In the genomic region with DNA sequence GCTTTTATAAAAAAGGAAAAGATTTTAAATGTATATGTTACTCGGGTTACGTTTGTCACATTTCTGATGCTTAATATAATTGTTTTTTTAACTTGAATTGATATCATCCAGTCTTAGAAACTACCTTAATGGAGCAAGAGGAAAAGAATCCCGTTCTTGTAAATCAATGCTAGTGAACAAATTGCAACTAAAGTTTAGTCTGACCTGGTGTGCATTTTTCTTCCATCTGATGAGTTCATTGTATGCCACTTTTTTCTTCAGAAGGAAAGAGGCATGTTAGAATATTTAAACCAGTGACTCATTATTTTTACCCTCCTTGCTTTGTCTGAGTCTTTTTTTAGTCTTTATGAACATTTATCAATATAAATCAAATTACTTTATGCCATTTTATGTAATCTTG, we compare ENCODE assay signal across 8 cellular contexts. TPM values are rescaled to one million over a fixed set of nuclear protein-coding genes. Genes with fewer than 3 reads are reported as not detected.
DNase-seq lines count a peak whose midpoint lies in the region; ATAC-seq, FAIRE-seq and TF ChIP-seq lines count a peak whose summit lies in the region.

No MANE protein-coding gene starts in this region.

- DNase-seq in activated naive CD4-positive, alpha-beta T cell treated with anti-CD3 and anti-CD28 coated beads for 36 hours = no peak
- no peak for DNase-seq in activated naive CD4-positive, alpha-beta T cell treated with anti-CD3 and anti-CD28 coated beads, Interleukin-2, amount 50 U/mL, for 16 hours
- no peak for DNase-seq in ascending aorta (ENCODE audit: low spot score in 2 of 2)
- no peak for DNase-seq in HepG2 (ENCODE audit: low spot score)
- DNase-seq in transverse colon = no peak
- DNase-seq in T1000 (lab: John Stamatoyannopoulos, UW) = no peak
- no peak for DNase-seq in HK-2 (ENCODE audit: unreplicated experiment)

- H3K4me1 Mint-ChIP-seq in activated naive CD4-positive, alpha-beta T cell treated with anti-CD3 and anti-CD28 coated beads for 36 hours (ENCODE audit: low read depth) = peaks cover 48% of the 10 kb centered on the region

- no peaks in the 10 kb centered on the region for H3K9me3 Mint-ChIP-seq in activated naive CD4-positive, alpha-beta T cell treated with anti-CD3 and anti-CD28 coated beads for 36 hours

- peak overlapping the region; percentile 88 for H3K9ac ChIP-seq in HepG2 (ENCODE audit: insufficient read depth, low read depth, low read length)

- H3K9me3 ChIP-seq in ascending aorta (no peaks in the 10 kb centered on the region), HepG2 (ENCODE audit: low read length) (no peaks in the 10 kb centered on the region), transverse colon (no peaks in the 10 kb centered on the region)

- TF ChIP-seq POLR2A in HepG2 (IDR thresholded peaks at IDR 0.05; ENCODE audit: insufficient read depth in 1 of 2, low read depth in 2 of 2, low read length in 2 of 2) (no peak), transverse colon (IDR thresholded peaks at IDR 0.05) (no peak)

- H3K27me3 ChIP-seq in ascending aorta (no peaks in the 10 kb centered on the region), HepG2 (ENCODE audit: control insufficient read depth in 1 of 2, insufficient read depth in 2 of 2, low read length in 2 of 2) (no peaks in the 10 kb centered on the region; a peak in 1 of 5 replicates), transverse colon (no peaks in the 10 kb centered on the region)

- WGBS in HepG2 (ENCODE audit: low lambda C conversion rate) = under 1% methylated on average over 3 of the region's 3 CpGs
- 12 to 21% methylated on average over 3 of the region's 3 CpGs for whole genome bisulfite sequencing in transverse colon (ENCODE audit: low coverage in 1 of 2), 2 donors

- H3K27me3 Mint-ChIP-seq in activated naive CD4-positive, alpha-beta T cell treated with anti-CD3 and anti-CD28 coated beads for 36 hours (ENCODE audit: low read depth) = no peaks in the 10 kb centered on the region

- no peak overlapping the region for H2AFZ ChIP-seq in HepG2 (ENCODE audit: low read length)

- peaks cover 1 to 3% of the 10 kb centered on the region in 2 donors for H3K36me3 ChIP-seq in ascending aorta
- H3K36me3 ChIP-seq in HepG2 (replicated peaks in 1 of 2; ENCODE audit: control insufficient read depth in 1 of 2, insufficient read depth in 2 of 2, low read length in 2 of 2) = peaks cover 0 to under 1% of the 10 kb centered on the region in 2 experiments; a peak in 2 of 5 replicates
- peaks cover 0 to 2% (median under 1%) of the 10 kb centered on the region in 4 donors for H3K36me3 ChIP-seq in transverse colon

- H3K79me2 ChIP-seq in HepG2 (ENCODE audit: insufficient read depth, low read length) = peaks cover 56% of the 10 kb centered on the region

- no peak for ATAC-seq in HepG2
- ATAC-seq in GM21529 (IDR thresholded peaks at IDR 0.05; ENCODE audit: unreplicated experiment) = no peak

- no TSS peak for BruUV-seq in HepG2 (replicated peaks; lab: Mats Ljungman, UMichigan)

- CTCF ChIA-PET in activated naive CD4-positive, alpha-beta T cell treated with anti-CD3 and anti-CD28 coated beads for 36 hours (lab: Charles Lee) = interaction anchor here (2.3 to 11.0 kb wide), 2 partner anchors 12 to 178 kb away, joined by 9 to 244 read pairs; no protein-coding TSS in a partner anchor
- CTCF ChIA-PET in HepG2 (lab: Yijun Ruan, JAX; ENCODE audit: low intra/inter-chr PET ratio, low total read pairs) = no interaction called here

- H3K4me3 ChIP-seq in ascending aorta = peak overlapping the region; percentile 74
- peak overlapping the region; percentile 74 to 96 (median 77) for H3K4me3 ChIP-seq in HepG2 (replicated peaks in 1 of 3; ENCODE audit: insufficient read depth in 1 of 3, low read depth in 2 of 3, low read length in 3 of 3)
- peak overlapping the region; percentile 40 to 75 (median 50) for H3K4me3 ChIP-seq in transverse colon

- peak overlapping the region; percentile 40 for H3K4me3 Mint-ChIP-seq in activated naive CD4-positive, alpha-beta T cell treated with anti-CD3 and anti-CD28 coated beads for 36 hours

- TF ChIP-seq RAD21 in HepG2 (CRISPR knock-in tag; IDR thresholded peaks at IDR 0.05) = no peak

- no peaks in the 10 kb centered on the region for H3K36me3 Mint-ChIP-seq in activated naive CD4-positive, alpha-beta T cell treated with anti-CD3 and anti-CD28 coated beads for 36 hours (ENCODE audit: low read depth)

- no peak for FAIRE-seq in HepG2 (lab: Jason Lieb, UNC)

- TF ChIP-seq CTCF in ascending aorta (IDR thresholded peaks at IDR 0.05) (no peak), HepG2 (CRISPR knock-in tag; IDR thresholded peaks at IDR 0.05) (no peak), transverse colon (IDR thresholded peaks at IDR 0.05) (no peak)

- POLR2A ChIA-PET in HepG2 (lab: Yijun Ruan, JAX) = interaction anchor here (0.9 to 3.3 kb wide), 24 partner anchors 13 to 632 kb away, joined by 3 to 73 read pairs (median 8); partner anchors contain the start of genes ANKRD16, FBH1 and GDI2

- peaks cover 11% of the 10 kb centered on the region for H4K20me1 ChIP-seq in HepG2 (ENCODE audit: insufficient read depth, low read length)

- H3K4me2 ChIP-seq in HepG2 (ENCODE audit: low read depth, low read length) = peak overlapping the region; percentile 90

- intact Hi-C loops in activated naive CD4-positive, alpha-beta T cell treated with anti-CD3 and anti-CD28 coated beads for 36 hours (cut with micrococcal nuclease) = loop anchor here (1.0 to 10.0 kb wide), 8 partner anchors 106 to 640 kb away; partner anchors contain the start of genes GDI2, RBM17 and TASOR2
- intact Hi-C loops in ascending aorta (cut with DNase I) (loop anchor here (2.0 to 10.0 kb wide), 5 partner anchors 35 to 368 kb away; partner anchors contain the start of genes GDI2, NET1 and TASOR2), HepG2 (cut with micrococcal nuclease; ENCODE audit: unreplicated experiment) (loop anchor here (10.0 kb wide), 1 partner anchor 68 kb away; no protein-coding TSS in a partner anchor), transverse colon (cut with DNase I; ENCODE audit: low total_unique reads) (loop anchor here (10.0 kb wide), 1 partner anchor 428 kb away; no protein-coding TSS in a partner anchor)

- H3K27ac ChIP-seq in ascending aorta (peak overlapping the region; percentile 71 to 78), HepG2 (ENCODE audit: extremely low read length, insufficient read depth, low read length) (peak overlapping the region; percentile 71), transverse colon (peak overlapping the region; percentile 84 to 94 (median 90))

- TF ChIP-seq EP300 in HepG2 (IDR thresholded peaks at IDR 0.05; ENCODE audit: low read depth in 2 of 2, low read length in 2 of 2) (no peak), HepG2 (CRISPR knock-in tag; IDR thresholded peaks at IDR 0.05; ENCODE audit: borderline replicate concordance) (no peak), transverse colon (IDR thresholded peaks at IDR 0.05; ENCODE audit: low read depth) (no peak)

- in situ Hi-C loops in HepG2 (cut with HindIII; ENCODE audit: extremely low pct_ligation_motif_present, low pct_unique_long_range_greater_than_20kb) (no loop called here), transverse colon (cut with MboI; ENCODE audit: low pct_ligation_motif_present in 1 of 4, low pct_unique_long_range_greater_than_20kb in 1 of 4, low sequenced_read_pairs in 3 of 4) (loop anchor here in 3 of 4 donors (10.0 to 25.0 kb wide), 2 partner anchors 178 to 415 kb away; no protein-coding TSS in a partner anchor)

- H3K4me1 ChIP-seq in ascending aorta (peaks cover 0 to 14% of the 10 kb centered on the region in 2 donors), HepG2 (ENCODE audit: insufficient read depth, low read length) (peaks cover 18% of the 10 kb centered on the region), transverse colon (peaks cover 14 to 60% (median 52%) of the 10 kb centered on the region in 4 donors)

- H3K27ac Mint-ChIP-seq in activated naive CD4-positive, alpha-beta T cell treated with anti-CD3 and anti-CD28 coated beads for 36 hours = no peak overlapping the region

RNA-seq across cellular contexts. Expression of gene NET1, which starts 34.7 kb away (rescaled TPM):
- 10 to 100 TPM; 20.8 to 21.3 TPM for total RNA-seq in activated naive CD4-positive, alpha-beta T cell treated with anti-CD3 and anti-CD28 coated beads for 36 hours
- total RNA-seq in ascending aorta (95.9 TPM), HepG2 (2016; rRNA removed; fragmentation: Illumina TruSeq; extraction: Trizol) (65.8 and 115 TPM in 2 replicates), transverse colon (100 to 1,000 TPM in 3 of 4 donors, 10 to 100 TPM in 1; 90.0 to 311 (median 289) TPM)
- total RNA-seq in HepG2 (2016; cell fraction: cytosol; rRNA removed; fragmentation: Illumina TruSeq; extraction: Trizol; ENCODE audit: low read depth) = 13.3 and 15.2 TPM in 2 replicates
- total RNA-seq in HepG2 (2016; cell fraction: insoluble cytoplasmic fraction; rRNA removed; fragmentation: Illumina TruSeq; extraction: Trizol) = 67.1 and 111 TPM in 2 replicates
- total RNA-seq in HepG2 (2016; cell fraction: membrane; rRNA removed; fragmentation: Illumina TruSeq; extraction: Trizol) = 50.6 and 52.2 TPM in 2 replicates
- 56.7 and 60.2 TPM in 2 replicates for total RNA-seq in HepG2 (2016; cell fraction: nucleus; rRNA removed; fragmentation: Illumina TruSeq; extraction: Trizol)
- 37.8 and 48.1 TPM in 2 replicates for polyA plus RNA-seq in HepG2 (2011; rRNA removed)
- polyA plus RNA-seq in HepG2 (2011; cell fraction: cytosol; rRNA removed) = 26.5 and 28.7 TPM in 2 replicates
- polyA plus RNA-seq in HepG2 (2011; cell fraction: nucleus; rRNA removed) = 19.8 and 22.7 TPM in 2 replicates
- 43.1 and 50.0 TPM in 2 replicates for polyA plus RNA-seq in HepG2 (2012)
- 5.0 and 5.8 TPM in 2 replicates for polyA plus RNA-seq in HepG2 (2016; cell fraction: cytosol; fragmentation: Illumina TruSeq; extraction: Trizol; ENCODE audit: low read depth)
- polyA plus RNA-seq in HepG2 (2016; cell fraction: insoluble cytoplasmic fraction; fragmentation: Illumina TruSeq; extraction: Trizol; ENCODE audit: low read depth) = 98.1 and 103 TPM in 2 replicates
- polyA plus RNA-seq in HepG2 (2016; cell fraction: membrane; fragmentation: Illumina TruSeq; extraction: Trizol; ENCODE audit: low read depth) = 21.4 and 21.5 TPM in 2 replicates
- polyA plus RNA-seq in HepG2 (2016; cell fraction: nucleus; fragmentation: Illumina TruSeq; extraction: Trizol; ENCODE audit: insufficient read depth, low read depth) = 56.7 and 57.9 TPM in 2 replicates
- 47.1 and 69.7 TPM in 2 replicates for polyA minus RNA-seq in HepG2 (2011; rRNA and poly(A)+ RNA removed; ENCODE audit: low replicate concordance)
- polyA minus RNA-seq in HepG2 (2011; cell fraction: cytosol; rRNA and poly(A)+ RNA removed) = 79.5 and 93.0 TPM in 2 replicates
- polyA minus RNA-seq in HepG2 (2011; cell fraction: nucleus; rRNA and poly(A)+ RNA removed) = 103 and 134 TPM in 2 replicates

RNA-seq across cellular contexts. Expression of gene TUBAL3, which starts 42.4 kb away (rescaled TPM):
- total RNA-seq in activated naive CD4-positive, alpha-beta T cell treated with anti-CD3 and anti-CD28 coated beads for 36 hours = not detected
- total RNA-seq in ascending aorta (not detected), HepG2 (2016; rRNA removed; fragmentation: Illumina TruSeq; extraction: Trizol) (0.07 TPM in 1 of 2 replicates, not detected in the other), transverse colon (10 to 100 TPM in 3 of 4 donors, under 1 TPM in 1; 0.40 to 78.1 (median 49.0) TPM)
- not detected in 2 replicates for total RNA-seq in HepG2 (2016; cell fraction: cytosol; rRNA removed; fragmentation: Illumina TruSeq; extraction: Trizol; ENCODE audit: low read depth)
- 0.06 TPM in 1 of 2 replicates, not detected in the other for total RNA-seq in HepG2 (2016; cell fraction: insoluble cytoplasmic fraction; rRNA removed; fragmentation: Illumina TruSeq; extraction: Trizol)
- not detected in 2 replicates for total RNA-seq in HepG2 (2016; cell fraction: membrane; rRNA removed; fragmentation: Illumina TruSeq; extraction: Trizol)
- total RNA-seq in HepG2 (2016; cell fraction: nucleus; rRNA removed; fragmentation: Illumina TruSeq; extraction: Trizol) = not detected in 2 replicates
- 0.26 and 0.48 TPM in 2 replicates for polyA plus RNA-seq in HepG2 (2011; rRNA removed)
- 0.28 and 0.37 TPM in 2 replicates for polyA plus RNA-seq in HepG2 (2011; cell fraction: cytosol; rRNA removed)
- polyA plus RNA-seq in HepG2 (2011; cell fraction: nucleus; rRNA removed) = 0.24 and 0.26 TPM in 2 replicates
- 0.19 and 0.34 TPM in 2 replicates for polyA plus RNA-seq in HepG2 (2012)
- not detected in 2 replicates for polyA plus RNA-seq in HepG2 (2016; cell fraction: cytosol; fragmentation: Illumina TruSeq; extraction: Trizol; ENCODE audit: low read depth)
- not detected in 2 replicates for polyA plus RNA-seq in HepG2 (2016; cell fraction: insoluble cytoplasmic fraction; fragmentation: Illumina TruSeq; extraction: Trizol; ENCODE audit: low read depth)
- polyA plus RNA-seq in HepG2 (2016; cell fraction: membrane; fragmentation: Illumina TruSeq; extraction: Trizol; ENCODE audit: low read depth) = not detected in 2 replicates
- polyA plus RNA-seq in HepG2 (2016; cell fraction: nucleus; fragmentation: Illumina TruSeq; extraction: Trizol; ENCODE audit: insufficient read depth, low read depth) = not detected in 2 replicates
- polyA minus RNA-seq in HepG2 (2011; rRNA and poly(A)+ RNA removed; ENCODE audit: low replicate concordance) = 0.32 and 0.77 TPM in 2 replicates
- not detected in 2 replicates for polyA minus RNA-seq in HepG2 (2011; cell fraction: cytosol; rRNA and poly(A)+ RNA removed)
- 0.37 TPM in 1 of 2 replicates, not detected in the other for polyA minus RNA-seq in HepG2 (2011; cell fraction: nucleus; rRNA and poly(A)+ RNA removed)

RNA-seq across cellular contexts. Expression of gene CALML5, which starts 52.3 kb away (rescaled TPM):
- not detected for total RNA-seq in activated naive CD4-positive, alpha-beta T cell treated with anti-CD3 and anti-CD28 coated beads for 36 hours
- total RNA-seq in ascending aorta (not detected), HepG2 (2016; rRNA removed; fragmentation: Illumina TruSeq; extraction: Trizol) (not detected in 2 replicates), transverse colon (not detected)
- total RNA-seq in HepG2 (2016; cell fraction: cytosol; rRNA removed; fragmentation: Illumina TruSeq; extraction: Trizol; ENCODE audit: low read depth) = not detected in 2 replicates
- not detected in 2 replicates for total RNA-seq in HepG2 (2016; cell fraction: insoluble cytoplasmic fraction; rRNA removed; fragmentation: Illumina TruSeq; extraction: Trizol)
- not detected in 2 replicates for total RNA-seq in HepG2 (2016; cell fraction: membrane; rRNA removed; fragmentation: Illumina TruSeq; extraction: Trizol)
- not detected in 2 replicates for total RNA-seq in HepG2 (2016; cell fraction: nucleus; rRNA removed; fragmentation: Illumina TruSeq; extraction: Trizol)
- polyA plus RNA-seq in HepG2 (2011; rRNA removed) = not detected in 2 replicates
- polyA plus RNA-seq in HepG2 (2011; cell fraction: cytosol; rRNA removed) = not detected in 2 replicates
- polyA plus RNA-seq in HepG2 (2011; cell fraction: nucleus; rRNA removed) = not detected in 2 replicates
- polyA plus RNA-seq in HepG2 (2012) = not detected in 2 replicates
- polyA plus RNA-seq in HepG2 (2016; cell fraction: cytosol; fragmentation: Illumina TruSeq; extraction: Trizol; ENCODE audit: low read depth) = not detected in 2 replicates
- polyA plus RNA-seq in HepG2 (2016; cell fraction: insoluble cytoplasmic fraction; fragmentation: Illumina TruSeq; extraction: Trizol; ENCODE audit: low read depth) = not detected in 2 replicates
- not detected in 2 replicates for polyA plus RNA-seq in HepG2 (2016; cell fraction: membrane; fragmentation: Illumina TruSeq; extraction: Trizol; ENCODE audit: low read depth)
- not detected in 2 replicates for polyA plus RNA-seq in HepG2 (2016; cell fraction: nucleus; fragmentation: Illumina TruSeq; extraction: Trizol; ENCODE audit: insufficient read depth, low read depth)
- polyA minus RNA-seq in HepG2 (2011; rRNA and poly(A)+ RNA removed; ENCODE audit: low replicate concordance) = not detected in 2 replicates
- not detected in 2 replicates for polyA minus RNA-seq in HepG2 (2011; cell fraction: cytosol; rRNA and poly(A)+ RNA removed)
- not detected in 2 replicates for polyA minus RNA-seq in HepG2 (2011; cell fraction: nucleus; rRNA and poly(A)+ RNA removed)
